25 cellular contexts compared by ENCODE assay signal in the genomic region with DNA sequence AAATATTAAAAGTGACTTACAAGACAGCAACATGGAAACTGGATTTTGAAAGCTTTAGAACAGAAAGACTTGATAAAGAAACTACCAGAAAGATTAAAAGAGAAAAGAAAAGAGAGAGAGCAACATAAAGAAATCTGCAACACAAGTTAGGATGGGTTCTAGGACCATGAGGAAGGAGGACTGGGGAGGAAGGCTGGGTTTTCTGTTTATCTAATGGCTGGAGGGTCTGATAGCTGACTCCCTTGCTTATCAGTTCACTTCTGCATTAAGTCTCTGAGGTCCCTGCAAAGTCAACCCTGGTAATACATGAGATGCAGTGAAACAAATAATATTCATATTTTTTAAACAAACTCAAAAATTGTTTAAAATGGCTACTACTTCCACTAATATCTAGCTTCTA.
"Had no signal": no experiment of that assay in that cellular context is flagged by ENCODE, and none has a peak within 500 bp of the region (broad histone marks: within the 10 kb centered on the region; RNA-seq: fewer than 3 reads in every experiment).

No MANE protein-coding gene starts in this region.

- H3K27me3 ChIP-seq: neural progenitor cell, neutrophil, right lobe of liver, tibial nerve, uterus had no signal

- H3K4me2 ChIP-seq: neural progenitor cell, smooth muscle cell had no signal

- H3K4me1 ChIP-seq: left ventricle myocardium inferior, neural progenitor cell, psoas muscle, right lobe of liver, tibial nerve, uterus had no signal

- FAIRE-seq: keratinocyte had no signal

- H3K9me3 ChIP-seq: neutrophil, psoas muscle, right lobe of liver, uterus had no signal

- H2AFZ ChIP-seq: neural progenitor cell, parathyroid adenoma had no signal

- ATAC-seq: left colon; natural killer cell; psoas muscle; right lobe of liver; stimulated activated memory B cell treated with anti-CD40 and anti-IgM and Interleukin-4, amounts not matched to agents 10 μg/mL and 1 μg/mL and 100 μg/mL, for 72 hours had no signal

- H3K36me3 ChIP-seq: neural progenitor cell, neutrophil, right lobe of liver, uterus had no signal

- DNase-seq: left colon; left ventricle myocardium inferior; mesendoderm; naive B cell; natural killer cell; nephron progenitor cell; occipital lobe; psoas muscle; right lobe of liver; stimulated activated CD4-positive, alpha-beta T cell treated with anti-CD3 and anti-CD28 coated beads, Interleukin-1b, Interleukin-23, amount 100 ng/mL, for 48 hours; stimulated activated CD4-positive, alpha-beta T cell treated with anti-CD3 and anti-CD28 coated beads, Interleukin-2, amount 100 ng/mL, for 48 hours; stimulated activated CD4-positive, alpha-beta T cell treated with anti-CD3 and anti-CD28 coated beads, Interleukin-4, amount 100 ng/mL, for 4 hours; stimulated activated CD8-positive, alpha-beta memory T cell treated with anti-CD3 and anti-CD28 coated beads, Interleukin-4, amount 100 ng/mL, for 48 hours; stimulated activated naive CD4-positive, alpha-beta T cell treated with Interleukin-2 at 50 U/mL for 16 hours; stimulated activated naive CD8-positive, alpha-beta T cell treated with anti-CD3 and anti-CD28 coated beads, Interleukin-15, amount 100 ng/mL, for 72 hours; substantia nigra; uterus had no signal

- H3K27ac ChIP-seq: left ventricle myocardium inferior, neural progenitor cell, neutrophil, parathyroid adenoma, psoas muscle, right lobe of liver, tibial nerve, uterus had no signal

- H3K4me3 ChIP-seq: left ventricle myocardium inferior, lung, neural progenitor cell, psoas muscle, right lobe of liver, smooth muscle cell, tibial nerve, uterus had no signal

- H3K9ac ChIP-seq: neural progenitor cell, parathyroid adenoma had no signal

- H3K79me2 ChIP-seq: parathyroid adenoma had no signal
